2 cellular contexts compared by ENCODE assay signal in the genomic region with DNA sequence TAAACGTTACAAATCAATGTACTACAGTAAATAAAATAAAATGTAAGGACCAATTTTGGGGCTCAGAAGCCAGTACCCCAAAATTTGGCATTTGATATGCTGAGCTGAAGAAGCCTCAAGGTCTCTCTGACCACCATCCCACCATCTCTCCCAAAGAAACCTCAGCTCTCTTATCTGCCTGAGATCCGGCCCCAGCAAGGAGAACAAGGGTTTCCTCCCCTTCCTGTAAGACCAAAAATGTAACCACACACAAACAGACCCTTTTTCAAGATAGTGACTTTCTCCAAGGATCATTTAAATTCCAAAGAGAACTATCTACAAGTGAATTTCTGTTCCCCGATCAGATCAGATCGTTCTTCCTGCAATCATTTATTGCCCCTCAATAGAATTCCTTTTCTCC.
TF ChIP-seq lines count a peak whose summit lies in the region.

No MANE protein-coding gene starts in this region.

TF ChIP-seq in GM23338, 12 proteins besides CTCF, POLR2A, EP300 and RAD21:
- no peak for TF ChIP-seq REST (IDR thresholded peaks at IDR 0.05; ENCODE audit: unreplicated experiment)

TF ChIP-seq in H1, 55 proteins besides CTCF, POLR2A, EP300 and RAD21 (continued from another document):
- TF ChIP-seq SIX5 (IDR thresholded peaks at IDR 0.05; ENCODE audit: low read depth, low read length) (no peak), SRF (IDR thresholded peaks at IDR 0.05; ENCODE audit: low read depth, low read length) (no peak), CTBP2 (IDR thresholded peaks at IDR 0.05; ENCODE audit: borderline replicate concordance, insufficient read depth, insufficient read length, low read length) (no peak), CHD7 (IDR thresholded peaks at IDR 0.05; ENCODE audit: insufficient replicate concordance, low read length) (no peak), FOSL1 (IDR thresholded peaks at IDR 0.05; ENCODE audit: insufficient read depth, low read depth, low read length) (no peak), KDM1A (IDR thresholded peaks at IDR 0.05; ENCODE audit: borderline replicate concordance, low read length) (no peak), EZH2 (IDR thresholded peaks at IDR 0.05; ENCODE audit: low read depth, low read length, severe bottlenecking) (no peak), BRCA1 (IDR thresholded peaks at IDR 0.05; ENCODE audit: low read depth, low read length) (no peak), NRF1 (IDR thresholded peaks at IDR 0.05; ENCODE audit: low read depth, low read length) (no peak), TBP (IDR thresholded peaks at IDR 0.05; ENCODE audit: low read depth, low read length) (no peak), RFX5 (IDR thresholded peaks at IDR 0.05; ENCODE audit: borderline replicate concordance, low read depth, low read length) (no peak), BACH1 (IDR thresholded peaks at IDR 0.05; ENCODE audit: low read length) (no peak), PHF8 (conservative IDR thresholded peaks at IDR 0.05; ENCODE audit: low read depth, low read length) (no peak)
- TF ChIP-seq, protein P1, sequence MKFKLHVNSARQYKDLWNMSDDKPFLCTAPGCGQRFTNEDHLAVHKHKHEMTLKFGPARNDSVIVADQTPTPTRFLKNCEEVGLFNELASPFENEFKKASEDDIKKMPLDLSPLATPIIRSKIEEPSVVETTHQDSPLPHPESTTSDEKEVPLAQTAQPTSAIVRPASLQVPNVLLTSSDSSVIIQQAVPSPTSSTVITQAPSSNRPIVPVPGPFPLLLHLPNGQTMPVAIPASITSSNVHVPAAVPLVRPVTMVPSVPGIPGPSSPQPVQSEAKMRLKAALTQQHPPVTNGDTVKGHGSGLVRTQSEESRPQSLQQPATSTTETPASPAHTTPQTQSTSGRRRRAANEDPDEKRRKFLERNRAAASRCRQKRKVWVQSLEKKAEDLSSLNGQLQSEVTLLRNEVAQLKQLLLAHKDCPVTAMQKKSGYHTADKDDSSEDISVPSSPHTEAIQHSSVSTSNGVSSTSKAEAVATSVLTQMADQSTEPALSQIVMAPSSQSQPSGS (IDR thresholded peaks at IDR 0.05; ENCODE audit: low read length), result no peak
- TF ChIP-seq, protein P2, sequence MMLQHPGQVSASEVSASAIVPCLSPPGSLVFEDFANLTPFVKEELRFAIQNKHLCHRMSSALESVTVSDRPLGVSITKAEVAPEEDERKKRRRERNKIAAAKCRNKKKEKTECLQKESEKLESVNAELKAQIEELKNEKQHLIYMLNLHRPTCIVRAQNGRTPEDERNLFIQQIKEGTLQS (IDR thresholded peaks at IDR 0.05; ENCODE audit: insufficient read depth, low read depth, low read length), result no peak
